Comparison of ENCODE assay signal across 28 cellular contexts in genomic region chr4:152962160-152962559, GRCh38. TPM values are rescaled to one million over a fixed set of nuclear protein-coding genes. Genes with fewer than 3 reads are reported as not detected.
"Had no signal": no experiment of that assay in that cellular context is flagged by ENCODE, and none has a peak within 500 bp of the region (broad histone marks: within the 10 kb centered on the region; RNA-seq: fewer than 3 reads in every experiment).

No MANE protein-coding gene starts in this region.

- ATAC-seq: activated CD8-positive, alpha-beta T cell treated with anti-CD3 and anti-CD28 coated beads for 36 hours; activated T-cell treated with anti-CD3 and anti-CD28 coated beads, Interleukin-2, amount 50 U/mL, for 72 hours; activated T-helper 17 cell treated with anti-CD3 and anti-CD28 coated beads, Interleukin-2, amount 50 U/mL, for 72 hours; Panc1 had no signal

- H3K9me3 ChIP-seq: ascending aorta, SJCRH30 had no signal

- FAIRE-seq: TTC549 had no signal

- H3K36me3 ChIP-seq: ascending aorta, cardiac muscle cell, SJCRH30 had no signal

- H3K27ac ChIP-seq: cardiac muscle cell, SJCRH30, SK-N-MC had no signal

- DNase-seq: activated CD4-positive, alpha-beta T cell treated with anti-CD3 and anti-CD28 coated beads, Interleukin-2, amount 10 ng/mL, durations not matched to agents 24 days and 14 days; activated CD4-positive, alpha-beta T cell treated with anti-CD3 and anti-CD28 coated beads, Interleukin-2, amount 50 U/mL, for 4 hours; activated CD8-positive, alpha-beta T cell treated with anti-CD3 and anti-CD28 coated beads for 36 hours; activated effector memory CD4-positive, alpha-beta T cell treated with anti-CD3 and anti-CD28 coated beads, Interleukin-2, amount 50 U/mL, for 16 hours; activated naive CD4-positive, alpha-beta T cell; activated naive CD4-positive, alpha-beta T cell treated with anti-CD3 and anti-CD28 coated beads, Interleukin-2, amount 50 U/mL, for 16 hours; activated naive CD8-positive, alpha-beta T cell treated with anti-CD3 and anti-CD28 coated beads for 36 hours; activated T-cell treated with anti-CD3 and anti-CD28 coated beads, Interleukin-2, amount 50 U/mL, for 1 hour; activated T-cell treated with anti-CD3 and anti-CD28 coated beads, Interleukin-2, amount 50 U/mL, for 72 hours; amygdala; Karpas-422; KBM-7; NCI-H1105; NCI-H1417 treated with DMSO at 0.1 percent for 48 hours; NCI-H187 treated with DMSO at 0.1 percent for 48 hours; NCI-H2081; NCI-H2171 treated with DMSO at 0.1 percent for 48 hours; NCI-H446 treated with DMSO at 0.1 percent for 48 hours; NCI-H524; NCI-H748 treated with DMSO at 0.1 percent for 48 hours; SHP77; SJCRH30 had no signal

- H3K4me1 ChIP-seq: ascending aorta had no signal

- H3K27me3 ChIP-seq: ascending aorta, SJCRH30 had no signal

- H3K4me3 ChIP-seq: ascending aorta, cardiac muscle cell, SJCRH30, SK-N-MC had no signal

RNA-seq across cellular contexts. Expression of gene FHDC1, which starts 26.0 kb away (rescaled TPM):
- polyA plus RNA-seq: cardiac muscle cell had no signal
